In the genomic region with DNA sequence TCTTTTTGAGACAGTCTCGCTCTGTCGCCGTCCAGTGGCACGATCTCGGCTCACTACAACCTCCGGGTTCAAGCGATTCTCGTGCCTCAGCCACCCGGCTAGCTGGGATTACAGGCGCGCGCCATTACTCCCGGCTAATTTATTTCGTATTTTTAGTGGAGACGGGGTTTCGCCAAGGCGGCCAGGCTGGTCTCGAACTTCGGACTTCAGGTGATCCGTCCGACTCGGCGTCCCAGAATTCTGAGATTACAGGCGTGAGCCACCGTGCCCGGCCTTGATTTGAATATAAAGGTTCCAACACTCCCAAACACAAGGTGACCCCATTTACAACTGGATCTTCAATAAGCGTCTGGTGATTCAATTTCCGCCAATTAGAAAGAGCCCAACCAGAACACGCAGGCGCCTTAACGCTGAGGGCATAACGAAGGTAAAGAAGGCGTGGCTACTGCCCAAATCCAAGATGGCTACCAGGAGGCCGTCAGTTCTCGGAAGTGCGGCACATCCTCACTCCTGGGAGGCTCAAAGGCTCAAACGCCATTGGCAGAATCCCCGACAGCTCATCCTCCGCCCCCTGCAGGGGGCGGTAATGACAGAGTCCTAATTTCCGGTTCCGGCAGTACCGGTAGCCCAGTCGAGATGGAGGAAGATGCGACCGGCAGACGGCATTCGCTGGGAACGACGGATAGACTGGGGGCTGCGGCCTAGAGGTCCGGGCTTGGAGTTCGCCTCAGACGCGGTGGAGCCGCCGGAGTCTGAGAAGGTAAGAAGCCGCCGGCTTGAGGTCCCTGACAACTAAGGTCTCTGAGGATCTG, we compare ENCODE assay signal across 8 cellular contexts.
A peak's percentile ranks its signal among the peaks of the same experiment; 100 is the strongest.
DNase-seq lines count a peak whose midpoint lies in the region; ATAC-seq lines count a peak whose summit lies in the region.

TSS of gene SLC25A44 (plus strand) at position 617 of the 812 bp plus-strand sequence. CDS start 5,744 bp downstream, outside the sequence.

- ATAC-seq in GM19035 (IDR thresholded peaks at IDR 0.05; ENCODE audit: unreplicated experiment) (peak; percentile 95), HG03354 (IDR thresholded peaks at IDR 0.05; ENCODE audit: poor library complexity, severe bottlenecking, unreplicated experiment) (peak; percentile 95)
- peak; percentile 97 to 98 for ATAC-seq in activated CD4-positive, CD25-positive, alpha-beta regulatory T cell treated with anti-CD3 and anti-CD28 coated beads, Interleukin-2, amount 50 U/mL, for 24 hours

- peak; percentile 97 to 98 for DNase-seq in AML-193 (lab: John Stamatoyannopoulos, UW)
- DNase-seq in NCI-H446 treated with DMSO at 0.1 percent for 48 hours (lab: John Stamatoyannopoulos, UW), result peak; percentile 99
- peak; percentile 100 for DNase-seq in cerebellar cortex (ENCODE audit: low spot score)
- DNase-seq in iris pigment epithelial cell (ENCODE audit: low read depth), result peak; percentile 99
- DNase-seq in stimulated activated CD4-positive, alpha-beta T cell treated with anti-CD3 and anti-CD28 coated beads, Interleukin-12 subunit alpha, Interleukin-12 subunit beta, amount 100 ng/mL, for 24 hours (ENCODE audit: low read depth in 2 of 2), result peak; percentile 92 to 96

Comparison
In these comparisons a context has a peak if more than half of its experiments do, and no peak if none do; other contexts are left out.
1. Peak in every context shown above with its lines: DNase-seq and ATAC-seq.